In genomic region chr6:159252955-159253508, GRCh38 we compare ENCODE assay signal across 9 cellular contexts.
A peak's percentile ranks its signal among the peaks of the same experiment; 100 is the strongest.
DNase-seq lines count a peak whose midpoint lies in the region; ATAC-seq and TF ChIP-seq lines count a peak whose summit lies in the region.
"Had no signal": no experiment of that assay in that cellular context is flagged by ENCODE, and none has a peak within 500 bp of the region (broad histone marks: within the 10 kb centered on the region; RNA-seq: fewer than 3 reads in every experiment).

No MANE protein-coding gene starts in this region.

- H3K4me1 ChIP-seq in heart right ventricle (peaks cover 0 to 11% (median 0%) of the 10 kb centered on the region in 9 donors), sigmoid colon (peaks cover 0 to 15% (median 3%) of the 10 kb centered on the region in 4 donors)

- H3K27me3 Mint-ChIP-seq in activated CD4-positive, alpha-beta memory T cell treated with anti-CD3 and anti-CD28 coated beads for 36 hours: peaks cover 10% of the 10 kb centered on the region

- H3K27ac Mint-ChIP-seq in activated CD4-positive, alpha-beta memory T cell treated with anti-CD3 and anti-CD28 coated beads for 36 hours: no peak overlapping the region

- H3K4me3 ChIP-seq in heart right ventricle: no peak overlapping the region
- H3K4me3 ChIP-seq in sigmoid colon: peak overlapping the region in 2 of 4 donors; percentile 18 to 21

- intact Hi-C loops in heart right ventricle (cut with DNase I) (loop anchor here in 1 of 10 donors (10.0 kb wide), 1 partner anchor 402 kb away; no protein-coding TSS in a partner anchor), sigmoid colon (cut with DNase I) (loop anchor here (10.0 kb wide), 1 partner anchor 402 kb away; no protein-coding TSS in a partner anchor)
- intact Hi-C loops in activated CD4-positive, alpha-beta memory T cell treated with anti-CD3 and anti-CD28 coated beads for 36 hours (cut with micrococcal nuclease): loop anchor here (1.0 to 2.0 kb wide), 2 partner anchors 78 to 401 kb away; no protein-coding TSS in a partner anchor

- H3K27ac ChIP-seq in VCaP (no peak overlapping the region), heart right ventricle (no peak overlapping the region), sigmoid colon (peak overlapping the region in 2 of 4 donors; percentile 4 to 43)

- CTCF ChIA-PET in activated CD4-positive, alpha-beta memory T cell treated with anti-CD3 and anti-CD28 coated beads for 36 hours (lab: Charles Lee): interaction anchor here (0.6 to 4.2 kb wide), 38 partner anchors 9 to 1202 kb away, joined by 3 to 58 read pairs (median 5); partner anchors contain the start of gene FNDC1

- no peaks in the 10 kb centered on the region for H3K4me1 Mint-ChIP-seq in activated CD4-positive, alpha-beta memory T cell treated with anti-CD3 and anti-CD28 coated beads for 36 hours (ENCODE audit: low read depth)
- H3K4me1 Mint-ChIP-seq: central memory CD8-positive, alpha-beta T cell had no signal

- no peaks in the 10 kb centered on the region for H3K9me3 Mint-ChIP-seq in activated CD4-positive, alpha-beta memory T cell treated with anti-CD3 and anti-CD28 coated beads for 36 hours
- H3K9me3 Mint-ChIP-seq: central memory CD8-positive, alpha-beta T cell had no signal

- H3K9me3 ChIP-seq in heart right ventricle (no peaks in the 10 kb centered on the region), sigmoid colon (no peaks in the 10 kb centered on the region)

- TF ChIP-seq EP300 in sigmoid colon (IDR thresholded peaks at IDR 0.05): peak in 1 of 4 donors; percentile 2

- H3K36me3 Mint-ChIP-seq in activated CD4-positive, alpha-beta memory T cell treated with anti-CD3 and anti-CD28 coated beads for 36 hours: no peaks in the 10 kb centered on the region

- peaks cover 0 to 5% (median 0%) of the 10 kb centered on the region in 7 donors for H3K27me3 ChIP-seq in heart right ventricle
- H3K27me3 ChIP-seq in sigmoid colon: no peaks in the 10 kb centered on the region

- no peak for TF ChIP-seq POLR2A in sigmoid colon (IDR thresholded peaks at IDR 0.05)

- no peak overlapping the region for H3K4me3 Mint-ChIP-seq in activated CD4-positive, alpha-beta memory T cell treated with anti-CD3 and anti-CD28 coated beads for 36 hours
- H3K4me3 Mint-ChIP-seq: central memory CD8-positive, alpha-beta T cell had no signal

- POLR2A ChIA-PET in activated CD4-positive, alpha-beta memory T cell treated with anti-CD3 and anti-CD28 coated beads for 36 hours (lab: Charles Lee): no interaction called here

- peak; percentile 9 for DNase-seq in stimulated activated CD4-positive, alpha-beta T cell treated with anti-CD3 and anti-CD28 coated beads, Interleukin-15, amount 100 ng/mL, for 24 hours
- no peak for DNase-seq in stimulated activated CD4-positive, alpha-beta T cell treated with anti-CD3 and anti-CD28 coated beads, Interleukin-2, amount 100 ng/mL, for 48 hours
- DNase-seq in NCI-H1694 (lab: John Stamatoyannopoulos, UW) (peak; percentile 12), heart right ventricle (no peak), sigmoid colon (no peak)
- no peak for DNase-seq in activated CD4-positive, alpha-beta memory T cell treated with anti-CD3 and anti-CD28 coated beads for 36 hours

- WGBS in heart right ventricle, 2 donors: 55 to 63% methylated on average over 10 of the region's 10 CpGs
- WGBS in sigmoid colon, 2 donors: 50 to 57% methylated on average over 10 of the region's 10 CpGs

- TF ChIP-seq CTCF in VCaP (conservative IDR thresholded peaks at IDR 0.05) (peak; percentile 74), heart right ventricle (IDR thresholded peaks at IDR 0.05) (peak in 8 of 9 donors; percentile 33 to 70 (median 57)), sigmoid colon (IDR thresholded peaks at IDR 0.05) (peak in 3 of 4 experiments; percentile 31 to 53 (median 34))

- peak; percentile 77 for ATAC-seq in HG02588 (IDR thresholded peaks at IDR 0.05; ENCODE audit: unreplicated experiment)
- ATAC-seq in heart right ventricle: peak in 3 of 8 donors; percentile 32 to 67 (median 39)

- no peaks in the 10 kb centered on the region for H3K36me3 ChIP-seq in heart right ventricle
- no peaks in the 10 kb centered on the region for H3K36me3 ChIP-seq in sigmoid colon

Comparison
In these comparisons a context has a peak if more than half of its experiments do, and no peak if none do; other contexts are left out.
1. DNase-seq: peak in stimulated activated CD4-positive, alpha-beta T cell treated with anti-CD3 and anti-CD28 coated beads, Interleukin-15, amount 100 ng/mL, for 24 hours (single experiment) and NCI-H1694 (single experiment); none in stimulated activated CD4-positive, alpha-beta T cell treated with anti-CD3 and anti-CD28 coated beads, Interleukin-2, amount 100 ng/mL, for 48 hours (0 of 2), heart right ventricle (0 of 2), sigmoid colon (single experiment) and activated CD4-positive, alpha-beta memory T cell treated with anti-CD3 and anti-CD28 coated beads for 36 hours (single experiment).
2. Peak in every context shown above with its lines, with median percentiles within 50 percentile points of each other: CTCF ChIP-seq.